ENCODE assay signal across 8 cellular contexts in the genomic region with DNA sequence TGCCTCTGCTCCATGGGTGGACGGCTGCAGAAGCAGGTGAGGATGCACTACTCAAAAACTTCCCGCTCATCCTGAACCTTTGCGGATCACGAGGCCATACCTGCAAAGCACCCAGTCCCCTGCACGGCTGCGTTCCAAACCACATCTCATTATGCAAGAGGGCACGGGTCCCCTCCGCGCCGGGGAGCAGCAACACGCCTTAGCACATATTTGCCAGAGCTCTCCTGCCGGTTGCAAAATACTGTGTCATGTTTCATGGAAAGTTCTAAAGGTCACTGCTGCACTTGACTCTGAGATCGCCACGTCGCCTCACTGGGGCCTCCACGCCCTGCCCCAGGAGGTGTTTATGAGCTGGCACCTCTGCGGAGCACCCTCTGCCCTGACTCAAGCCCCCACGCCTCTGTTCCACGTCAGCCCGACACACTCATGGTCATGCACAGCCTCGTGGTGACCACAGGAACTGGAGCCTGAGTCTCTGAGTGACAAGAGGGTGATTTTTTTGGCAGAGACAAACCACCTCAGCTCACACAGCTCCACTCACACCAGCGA.
A peak's percentile ranks its signal among the peaks of the same experiment; 100 is the strongest.
DNase-seq lines count a peak whose midpoint lies in the region; ATAC-seq and TF ChIP-seq lines count a peak whose summit lies in the region.

No MANE protein-coding gene starts in this region.

- peaks cover 34% of the 10 kb centered on the region for H3K4me1 Mint-ChIP-seq in activated CD8-positive, alpha-beta T cell treated with anti-CD3 and anti-CD28 coated beads for 36 hours (ENCODE audit: low read depth)
- peaks cover 17% of the 10 kb centered on the region for H3K4me1 Mint-ChIP-seq in activated CD8-positive, alpha-beta T cell treated with anti-CD3 and anti-CD28 coated beads, Interleukin-2, amount 10 ng/mL, durations not matched to agents 7 days and 5 days (ENCODE audit: low read depth)
- H3K4me1 Mint-ChIP-seq in CD8-positive, alpha-beta memory T cell, result peaks cover 8 to 19% (median 15%) of the 10 kb centered on the region in 3 donors

- H3K27ac ChIP-seq in CD8-positive, alpha-beta memory T cell (ENCODE audit: low read depth, low read length), result no peak overlapping the region

- POLR2A ChIA-PET in activated CD8-positive, alpha-beta T cell treated with anti-CD3 and anti-CD28 coated beads for 36 hours (lab: Charles Lee), result interaction anchor here (1.4 to 2.0 kb wide), 2 partner anchors 13 to 113 kb away, joined by 7 to 8 read pairs; no protein-coding TSS in a partner anchor
- POLR2A ChIA-PET in activated CD8-positive, alpha-beta T cell treated with anti-CD3 and anti-CD28 coated beads, Interleukin-2, amount 10 ng/mL, durations not matched to agents 7 days and 5 days (lab: Charles Lee), result no interaction called here
- POLR2A ChIA-PET in CD8-positive, alpha-beta memory T cell (lab: Charles Lee), result no interaction called here

- no peaks in the 10 kb centered on the region for H3K36me3 Mint-ChIP-seq in activated CD8-positive, alpha-beta T cell treated with anti-CD3 and anti-CD28 coated beads for 36 hours (ENCODE audit: low read depth)
- no peaks in the 10 kb centered on the region for H3K36me3 Mint-ChIP-seq in activated CD8-positive, alpha-beta T cell treated with anti-CD3 and anti-CD28 coated beads, Interleukin-2, amount 10 ng/mL, durations not matched to agents 7 days and 5 days (ENCODE audit: low read depth)
- H3K36me3 Mint-ChIP-seq in CD8-positive, alpha-beta memory T cell, result peaks cover 0 to 15% (median 4%) of the 10 kb centered on the region in 3 donors

- H3K4me3 ChIP-seq in CD8-positive, alpha-beta memory T cell (ENCODE audit: low read length), result no peak overlapping the region

- H3K36me3 ChIP-seq in CD8-positive, alpha-beta memory T cell (ENCODE audit: insufficient read depth, low read length), result no peaks in the 10 kb centered on the region

- CTCF ChIA-PET in activated CD8-positive, alpha-beta T cell treated with anti-CD3 and anti-CD28 coated beads for 36 hours (lab: Charles Lee), result interaction anchor here (1.0 to 1.6 kb wide), 5 partner anchors 8 to 119 kb away, joined by 3 to 6 read pairs (median 4); no protein-coding TSS in a partner anchor
- CTCF ChIA-PET in activated CD8-positive, alpha-beta T cell treated with anti-CD3 and anti-CD28 coated beads, Interleukin-2, amount 10 ng/mL, durations not matched to agents 7 days and 5 days (lab: Charles Lee), result interaction anchor here (1.0 to 2.0 kb wide), 5 partner anchors 12 to 176 kb away, joined by 3 to 6 read pairs (median 4); no protein-coding TSS in a partner anchor
- CTCF ChIA-PET in CD8-positive, alpha-beta memory T cell (lab: Charles Lee), result interaction anchor here (1.5 to 2.0 kb wide), 2 partner anchors 18 to 38 kb away, joined by 4 to 7 read pairs; no protein-coding TSS in a partner anchor

- H3K27me3 ChIP-seq in CD8-positive, alpha-beta memory T cell (ENCODE audit: insufficient read depth, low read length, poor library complexity, severe bottlenecking), result no peaks in the 10 kb centered on the region

- H3K9me3 ChIP-seq in CD8-positive, alpha-beta memory T cell (ENCODE audit: low read length), result no peaks in the 10 kb centered on the region

- no peaks in the 10 kb centered on the region for H3K4me1 ChIP-seq in CD8-positive, alpha-beta memory T cell (ENCODE audit: insufficient read depth, low read length)

- intact Hi-C loops in activated CD8-positive, alpha-beta T cell treated with anti-CD3 and anti-CD28 coated beads for 36 hours (cut with micrococcal nuclease), result no loop called here
- intact Hi-C loops in Right ventricle myocardium inferior (cut with DNase I), result loop anchor here (2.0 kb wide), 1 partner anchor 22 kb away; no protein-coding TSS in a partner anchor

- no peaks in the 10 kb centered on the region for H3K9me3 Mint-ChIP-seq in activated CD8-positive, alpha-beta T cell treated with anti-CD3 and anti-CD28 coated beads for 36 hours
- H3K9me3 Mint-ChIP-seq in activated CD8-positive, alpha-beta T cell treated with anti-CD3 and anti-CD28 coated beads, Interleukin-2, amount 10 ng/mL, durations not matched to agents 7 days and 5 days (ENCODE audit: insufficient read depth), result no peaks in the 10 kb centered on the region
- H3K9me3 Mint-ChIP-seq in CD8-positive, alpha-beta memory T cell, result no peaks in the 10 kb centered on the region

- ATAC-seq in activated CD8-positive, alpha-beta T cell treated with anti-CD3 and anti-CD28 coated beads for 36 hours, result peak; percentile 85
- ATAC-seq in activated CD8-positive, alpha-beta T cell treated with anti-CD3 and anti-CD28 coated beads, Interleukin-2, amount 10 ng/mL, durations not matched to agents 7 days and 5 days, result no peak
- peak; percentile 77 for ATAC-seq in SK-N-SH treated with all-trans-retinoic acid at 6 μM for 48 hours
- ATAC-seq in Right ventricle myocardium inferior, result peak; percentile 88
- ATAC-seq in HG02610 (IDR thresholded peaks at IDR 0.05; ENCODE audit: unreplicated experiment), result no peak

- no peaks in the 10 kb centered on the region for H3K27me3 Mint-ChIP-seq in activated CD8-positive, alpha-beta T cell treated with anti-CD3 and anti-CD28 coated beads for 36 hours
- no peaks in the 10 kb centered on the region for H3K27me3 Mint-ChIP-seq in activated CD8-positive, alpha-beta T cell treated with anti-CD3 and anti-CD28 coated beads, Interleukin-2, amount 10 ng/mL, durations not matched to agents 7 days and 5 days (ENCODE audit: low read depth)
- peaks cover 0 to 3% of the 10 kb centered on the region in 2 donors for H3K27me3 Mint-ChIP-seq in CD8-positive, alpha-beta memory T cell

- TF ChIP-seq CTCF in activated CD8-positive, alpha-beta T cell treated with anti-CD3 and anti-CD28 coated beads for 36 hours (IDR thresholded peaks at IDR 0.05), result no peak

- H3K4me3 Mint-ChIP-seq in activated CD8-positive, alpha-beta T cell treated with anti-CD3 and anti-CD28 coated beads for 36 hours, result no peak overlapping the region
- H3K4me3 Mint-ChIP-seq in activated CD8-positive, alpha-beta T cell treated with anti-CD3 and anti-CD28 coated beads, Interleukin-2, amount 10 ng/mL, durations not matched to agents 7 days and 5 days, result no peak overlapping the region
- H3K4me3 Mint-ChIP-seq in CD8-positive, alpha-beta memory T cell, result no peak overlapping the region

- H3K27ac Mint-ChIP-seq in activated CD8-positive, alpha-beta T cell treated with anti-CD3 and anti-CD28 coated beads for 36 hours, result peak overlapping the region; percentile 19
- H3K27ac Mint-ChIP-seq in activated CD8-positive, alpha-beta T cell treated with anti-CD3 and anti-CD28 coated beads, Interleukin-2, amount 10 ng/mL, durations not matched to agents 7 days and 5 days, result no peak overlapping the region
- peak overlapping the region in 1 of 8 donors; percentile 64 for H3K27ac Mint-ChIP-seq in CD8-positive, alpha-beta memory T cell

- peak; percentile 82 for DNase-seq in activated CD8-positive, alpha-beta T cell treated with anti-CD3 and anti-CD28 coated beads for 36 hours
- no peak for DNase-seq in activated CD8-positive, alpha-beta T cell treated with anti-CD3 and anti-CD28 coated beads, Interleukin-2, amount 10 ng/mL, durations not matched to agents 7 days and 5 days
- DNase-seq in Right ventricle myocardium inferior (ENCODE audit: missing footprints) (peak; percentile 87), Ammon's horn (ENCODE audit: low spot score) (no peak)
- peak; percentile 36 for DNase-seq in stimulated activated CD8-positive, alpha-beta memory T cell treated with anti-CD3 and anti-CD28 coated beads, Interleukin-4, amount 100 ng/mL, for 24 hours (ENCODE audit: low read depth)
- DNase-seq in CD8-positive, alpha-beta memory T cell, result no peak

TF ChIP-seq in SK-N-SH treated with all-trans-retinoic acid at 6 μM for 48 hours, 23 proteins besides CTCF, POLR2A, EP300 and RAD21:
- no peak for TF ChIP-seq TOX (CRISPR knock-in tag; IDR thresholded peaks at IDR 0.05; ENCODE audit: borderline replicate concordance)
- no peak for TF ChIP-seq ARNTL (CRISPR knock-in tag; IDR thresholded peaks at IDR 0.05; ENCODE audit: borderline replicate concordance, low read depth)
- no peak for TF ChIP-seq ZC3H10 (CRISPR knock-in tag; IDR thresholded peaks at IDR 0.05)
- TF ChIP-seq CSDC2 (CRISPR knock-in tag; IDR thresholded peaks at IDR 0.05), result no peak
- no peak for TF ChIP-seq SNAI2 (CRISPR knock-in tag; IDR thresholded peaks at IDR 0.05)
- TF ChIP-seq GLIS3 (CRISPR knock-in tag; IDR thresholded peaks at IDR 0.05), result no peak
- TF ChIP-seq, protein P1, sequence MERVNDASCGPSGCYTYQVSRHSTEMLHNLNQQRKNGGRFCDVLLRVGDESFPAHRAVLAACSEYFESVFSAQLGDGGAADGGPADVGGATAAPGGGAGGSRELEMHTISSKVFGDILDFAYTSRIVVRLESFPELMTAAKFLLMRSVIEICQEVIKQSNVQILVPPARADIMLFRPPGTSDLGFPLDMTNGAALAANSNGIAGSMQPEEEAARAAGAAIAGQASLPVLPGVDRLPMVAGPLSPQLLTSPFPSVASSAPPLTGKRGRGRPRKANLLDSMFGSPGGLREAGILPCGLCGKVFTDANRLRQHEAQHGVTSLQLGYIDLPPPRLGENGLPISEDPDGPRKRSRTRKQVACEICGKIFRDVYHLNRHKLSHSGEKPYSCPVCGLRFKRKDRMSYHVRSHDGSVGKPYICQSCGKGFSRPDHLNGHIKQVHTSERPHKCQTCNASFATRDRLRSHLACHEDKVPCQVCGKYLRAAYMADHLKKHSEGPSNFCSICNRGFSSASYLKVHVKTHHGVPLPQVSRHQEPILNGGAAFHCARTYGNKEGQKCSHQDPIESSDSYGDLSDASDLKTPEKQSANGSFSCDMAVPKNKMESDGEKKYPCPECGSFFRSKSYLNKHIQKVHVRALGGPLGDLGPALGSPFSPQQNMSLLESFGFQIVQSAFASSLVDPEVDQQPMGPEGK (CRISPR knock-in tag; IDR thresholded peaks at IDR 0.05; ENCODE audit: borderline replicate concordance), result no peak
- no peak for TF ChIP-seq BACH2 (CRISPR knock-in tag; IDR thresholded peaks at IDR 0.05; ENCODE audit: borderline replicate concordance)
- no peak for TF ChIP-seq ZNF565 (CRISPR knock-in tag; conservative IDR thresholded peaks at IDR 0.05; ENCODE audit: low read depth)
- no peak for TF ChIP-seq CREB5 (CRISPR knock-in tag; IDR thresholded peaks at IDR 0.05; ENCODE audit: low read depth)
- TF ChIP-seq ISL1 (CRISPR knock-in tag; IDR thresholded peaks at IDR 0.05), result no peak
- no peak for TF ChIP-seq ZNF8 (CRISPR knock-in tag; IDR thresholded peaks at IDR 0.05)
TF ChIP-seq in SK-N-SH treated with all-trans-retinoic acid at 6 μM for 48 hours: peak in this region for 0.

Comparison
In these comparisons a context has a peak if more than half of its experiments do, and no peak if none do; other contexts are left out.
1. ATAC-seq: peak in activated CD8-positive, alpha-beta T cell treated with anti-CD3 and anti-CD28 coated beads for 36 hours (single experiment), SK-N-SH treated with all-trans-retinoic acid at 6 μM for 48 hours (single experiment) and Right ventricle myocardium inferior (single experiment); none in activated CD8-positive, alpha-beta T cell treated with anti-CD3 and anti-CD28 coated beads, Interleukin-2, amount 10 ng/mL, durations not matched to agents 7 days and 5 days (single experiment) and HG02610 (single experiment).
2. DNase-seq: peak in activated CD8-positive, alpha-beta T cell treated with anti-CD3 and anti-CD28 coated beads for 36 hours (single experiment), Right ventricle myocardium inferior (single experiment) and stimulated activated CD8-positive, alpha-beta memory T cell treated with anti-CD3 and anti-CD28 coated beads, Interleukin-4, amount 100 ng/mL, for 24 hours (single experiment); none in activated CD8-positive, alpha-beta T cell treated with anti-CD3 and anti-CD28 coated beads, Interleukin-2, amount 10 ng/mL, durations not matched to agents 7 days and 5 days (single experiment), Ammon's horn (single experiment) and CD8-positive, alpha-beta memory T cell (0 of 5).